ENCODE assay signal across 20 cellular contexts in the genomic region with DNA sequence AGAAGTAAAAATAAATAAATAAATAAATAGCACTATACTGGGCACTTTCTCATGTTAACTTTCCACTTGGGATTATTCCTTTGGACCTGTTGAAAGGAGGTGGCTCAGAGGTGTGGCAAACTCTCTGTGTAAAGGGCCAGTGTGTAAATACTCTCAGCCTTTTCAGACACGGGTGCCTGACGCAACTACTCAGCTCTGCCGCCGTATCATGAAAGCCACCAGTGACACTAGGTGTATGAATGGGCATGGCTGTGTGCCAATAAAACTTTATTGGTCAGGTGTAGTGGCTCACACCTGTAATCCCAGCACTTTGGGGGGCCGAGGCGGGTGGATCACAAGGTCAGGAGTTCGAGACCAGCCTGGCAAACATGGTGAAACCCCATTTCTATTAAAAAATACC. TPM values are rescaled to one million over a fixed set of nuclear protein-coding genes. Genes with fewer than 3 reads are reported as not detected.
"Had no signal": no experiment of that assay in that cellular context is flagged by ENCODE, and none has a peak within 500 bp of the region (broad histone marks: within the 10 kb centered on the region; RNA-seq: fewer than 3 reads in every experiment).

No MANE protein-coding gene starts in this region.

- FAIRE-seq: colon had no signal

- DNase-seq: cerebellar nuclear complex; dermis blood vessel endothelial cell; effector CD8-positive, alpha-beta T cell; gastrocnemius medialis; glutamatergic neuron; islet precursor cell; left ventricle myocardium inferior; naive thymus-derived CD4-positive, alpha-beta T cell; nephron progenitor cell; psoas muscle; retina; spleen; stimulated activated CD4-positive, alpha-beta T cell treated with anti-CD3 and anti-CD28 coated beads, Interleukin-15, amount 100 ng/mL, for 24 hours; stimulated activated CD4-positive, alpha-beta T cell treated with anti-CD3 and anti-CD28 coated beads, Interleukin-1b, Interleukin-23, amount 100 ng/mL, for 48 hours; stimulated activated CD4-positive, alpha-beta T cell treated with anti-CD3 and anti-CD28 coated beads, Interleukin-4, amount 100 ng/mL, for 24 hours; transverse colon had no signal

- H3K27ac ChIP-seq: gastrocnemius medialis, left ventricle myocardium inferior, psoas muscle, spleen, transverse colon had no signal

- H3K27me3 ChIP-seq: gastrocnemius medialis, spleen, transverse colon had no signal

- H3K9me3 ChIP-seq: gastrocnemius medialis, left ventricle myocardium inferior, psoas muscle, spleen, transverse colon had no signal

- ATAC-seq: gastrocnemius medialis; naive thymus-derived CD4-positive, alpha-beta T cell; sciatic nerve; stimulated activated memory B cell treated with anti-CD40 and anti-IgM and Interleukin-4, amounts not matched to agents 10 μg/mL and 1 μg/mL and 100 μg/mL, for 72 hours had no signal

- H3K4me1 ChIP-seq: gastrocnemius medialis, left ventricle myocardium inferior, psoas muscle, transverse colon had no signal

- H3K4me3 ChIP-seq: gastrocnemius medialis, left ventricle myocardium inferior, psoas muscle, spleen, transverse colon had no signal

RNA-seq across cellular contexts. Expression of gene DIRAS1, which starts 38.8 kb away (rescaled TPM):
- polyA plus RNA-seq: naive thymus-derived CD4-positive, alpha-beta T cell had no signal

RNA-seq across cellular contexts. Expression of gene GNG7, which starts 57.5 kb away (rescaled TPM):
- total RNA-seq: fibroblast of villous mesenchyme had no signal
